Comparison of ENCODE assay signal across 10 cellular contexts in genomic region chr4:41120297-41121217, GRCh38.
A peak's percentile ranks its signal among the peaks of the same experiment; 100 is the strongest.
DNase-seq lines count a peak whose midpoint lies in the region; ATAC-seq lines count a peak whose summit lies in the region.
"Had no signal": no experiment of that assay in that cellular context is flagged by ENCODE, and none has a peak within 500 bp of the region (broad histone marks: within the 10 kb centered on the region; RNA-seq: fewer than 3 reads in every experiment).

No MANE protein-coding gene starts in this region.

- H3K4me3 ChIP-seq in subcutaneous abdominal adipose tissue (ENCODE audit: low read depth in 1 of 5, low read length in 5 of 5) (peak overlapping the region in 3 of 5 donors; percentile 14 to 36 (median 36)), HAP-1 (no peak overlapping the region)

- H3K9ac ChIP-seq in subcutaneous abdominal adipose tissue (ENCODE audit: low read length in 5 of 5), result peak overlapping the region in 4 of 5 donors; percentile 11 to 73 (median 32)

- peak overlapping the region; percentile 85 for H3K27ac ChIP-seq in subcutaneous abdominal adipose tissue (ENCODE audit: low read depth, low read length)

- H3K36me3 ChIP-seq in subcutaneous abdominal adipose tissue (ENCODE audit: control insufficient read depth in 5 of 5, insufficient read depth in 5 of 5, low read length in 5 of 5) (peaks cover 0 to 4% (median 3%) of the 10 kb centered on the region in 5 donors), HAP-1 (replicated peaks) (no peaks in the 10 kb centered on the region)

- in situ Hi-C loops in HAP-1 (cut with MboI; ENCODE audit: low sequenced_read_pairs), result no loop called here

- no peaks in the 10 kb centered on the region for H3K9me3 ChIP-seq in subcutaneous abdominal adipose tissue (ENCODE audit: control insufficient read depth in 5 of 5, low read length in 5 of 5)
- peaks cover under 1% of the 10 kb centered on the region; the same call in 1 of the 2 replicates for H3K9me3 ChIP-seq in HAP-1

- peak; percentile 31 for DNase-seq in NCI-H2227 treated with DMSO at 0.1 percent for 48 hours (lab: John Stamatoyannopoulos, UW)
- DNase-seq in cerebellum (ENCODE audit: low spot score), result peak; percentile 14
- DNase-seq in left colon, result peak in 1 of 2 donors; percentile 50
- DNase-seq in HAP-1 (ENCODE audit: low spot score in 2 of 2), result no peak
- no peak for DNase-seq in germinal center (ENCODE audit: low spot score)
- no peak for DNase-seq in activated CD8-positive, alpha-beta memory T cell treated with anti-CD3 and anti-CD28 coated beads, Interleukin-2, amount 50 U/mL, for 48 hours
- DNase-seq: NCI-H1930; stimulated activated CD4-positive, alpha-beta T cell treated with anti-CD3 and anti-CD28 coated beads, Interleukin-1b, Interleukin-23, amount 100 ng/mL, for 48 hours had no signal

- H3K4me1 ChIP-seq in subcutaneous abdominal adipose tissue (ENCODE audit: control insufficient read depth in 5 of 5, insufficient read depth in 5 of 5, low read length in 5 of 5) (peaks cover 2 to 31% (median 25%) of the 10 kb centered on the region in 5 donors), HAP-1 (peaks cover 16% of the 10 kb centered on the region)

- intact Hi-C loops in left colon (cut with DNase I, micrococcal nuclease), result no loop called here

- ATAC-seq in left colon, result peak; percentile 29
- ATAC-seq in HG02884 (IDR thresholded peaks at IDR 0.05; ENCODE audit: unreplicated experiment), result no peak

- H3K27me3 ChIP-seq in subcutaneous abdominal adipose tissue (ENCODE audit: control insufficient read depth in 5 of 5, insufficient read depth in 4 of 5, low read length in 5 of 5), result no peaks in the 10 kb centered on the region
- no peaks in the 10 kb centered on the region for H3K27me3 ChIP-seq in HAP-1 (ENCODE audit: low read depth)

Comparison
In these comparisons a context has a peak if more than half of its experiments do, and no peak if none do; other contexts are left out.
1. DNase-seq: peak in NCI-H2227 treated with DMSO at 0.1 percent for 48 hours (single experiment) and cerebellum (single experiment); none in HAP-1 (0 of 2), germinal center (single experiment) and activated CD8-positive, alpha-beta memory T cell treated with anti-CD3 and anti-CD28 coated beads, Interleukin-2, amount 50 U/mL, for 48 hours (single experiment).